ENCODE assay signal across 8 cellular contexts in genomic region chr16:84806256-84806889, GRCh38. TPM values are rescaled to one million over a fixed set of nuclear protein-coding genes. Genes with fewer than 3 reads are reported as not detected.
DNase-seq lines count a peak whose midpoint lies in the region; ATAC-seq and TF ChIP-seq lines count a peak whose summit lies in the region.

No MANE protein-coding gene starts in this region.

- no peaks in the 10 kb centered on the region for H3K36me3 ChIP-seq in right lobe of liver

- no peak overlapping the region for H3K4me3 ChIP-seq in astrocyte of the cerebellum (ENCODE audit: low read depth, low read length)
- H3K4me3 ChIP-seq in right lobe of liver: no peak overlapping the region

- no peaks in the 10 kb centered on the region for H3K4me1 ChIP-seq in right lobe of liver

- ATAC-seq in right lobe of liver (peak; percentile 67 to 81 (median 73)), GM19328 (IDR thresholded peaks at IDR 0.05; ENCODE audit: unreplicated experiment) (no peak), HG02852 (IDR thresholded peaks at IDR 0.05; ENCODE audit: unreplicated experiment) (no peak)

- H3K27me3 ChIP-seq in right lobe of liver: no peaks in the 10 kb centered on the region

- H3K9me3 ChIP-seq in right lobe of liver: no peaks in the 10 kb centered on the region

- peak overlapping the region in 2 of 3 donors; percentile 24 to 33 for H3K27ac ChIP-seq in right lobe of liver

- peak; percentile 95 for DNase-seq in CD1c-positive myeloid dendritic cell (ENCODE audit: extremely low spot score)
- peak; percentile 55 to 68 for DNase-seq in Kasumi-1 (lab: John Stamatoyannopoulos, UW)
- peak; percentile 81 for DNase-seq in astrocyte of the cerebellum (ENCODE audit: low read depth)
- DNase-seq in right lobe of liver: peak in 2 of 3 donors; percentile 55 to 66
- DNase-seq in SW480 (ENCODE audit: low spot score): no peak
- DNase-seq in activated CD4-positive, alpha-beta T cell treated with anti-CD3 and anti-CD28 coated beads for 48 hours: no peak

- TF ChIP-seq CTCF in astrocyte of the cerebellum (IDR thresholded peaks at IDR 0.05; ENCODE audit: low read depth, low read length, missing control alignments) (no peak), right lobe of liver (IDR thresholded peaks at IDR 0.05) (no peak)

- WGBS in right lobe of liver (ENCODE audit: insufficient coverage, low coverage, low lambda C conversion rate, missing lambda C conversion rate): 30% methylated on average over 5 of the region's 26 CpGs

- in situ Hi-C loops in astrocyte of the cerebellum (cut with HindIII; ENCODE audit: low sequenced_read_pairs): no loop called here

- intact Hi-C loops in right lobe of liver (cut with DNase I): no loop called here

- no peak for TF ChIP-seq POLR2A in right lobe of liver (IDR thresholded peaks at IDR 0.05)

RNA-seq across cellular contexts. Expression of gene CRISPLD2, which starts 13.4 kb away (rescaled TPM):
- 10 to 100 TPM in 3 of 6 experiments, 1 to 10 TPM in 3; 2.9 to 14.8 (median 8.9) TPM for total RNA-seq in right lobe of liver

Comparison
In these comparisons a context has a peak if more than half of its experiments do, and no peak if none do; other contexts are left out.
1. DNase-seq: peak in CD1c-positive myeloid dendritic cell (single experiment), Kasumi-1 (2 of 2), astrocyte of the cerebellum (single experiment) and right lobe of liver (2 of 3); none in SW480 (single experiment) and activated CD4-positive, alpha-beta T cell treated with anti-CD3 and anti-CD28 coated beads for 48 hours (single experiment).
2. ATAC-seq: peak in right lobe of liver (4 of 4); none in GM19328 (single experiment) and HG02852 (single experiment).